Comparison of ENCODE assay signal across 8 cellular contexts in genomic region chr2:11784747-11785610, GRCh38. TPM values are rescaled to one million over a fixed set of nuclear protein-coding genes. Genes with fewer than 3 reads are reported as not detected.
A peak's percentile ranks its signal among the peaks of the same experiment; 100 is the strongest.
DNase-seq lines count a peak whose midpoint lies in the region; ATAC-seq and TF ChIP-seq lines count a peak whose summit lies in the region.

No MANE protein-coding gene starts in this region.

- H3K4me3 ChIP-seq in HFF-Myc (replicated peaks; ENCODE audit: low read depth, low read length), result no peak overlapping the region
- H3K4me3 ChIP-seq in WERI-Rb-1 (ENCODE audit: low read depth, low read length), result no peak overlapping the region
- peak overlapping the region in 2 of 3 donors; percentile 36 to 45 for H3K4me3 ChIP-seq in breast epithelium
- peak overlapping the region in 5 of 8 donors; percentile 18 to 62 (median 30) for H3K4me3 ChIP-seq in spleen

- no peak for TF ChIP-seq POLR2A in breast epithelium (IDR thresholded peaks at IDR 0.05)
- TF ChIP-seq POLR2A in spleen (IDR thresholded peaks at IDR 0.05), result no peak

- no peak for ATAC-seq in GM19023 (IDR thresholded peaks at IDR 0.05; ENCODE audit: unreplicated experiment)
- no peak for ATAC-seq in HG03565 (IDR thresholded peaks at IDR 0.05; ENCODE audit: unreplicated experiment)

- H3K4me1 ChIP-seq in breast epithelium (no peaks in the 10 kb centered on the region), spleen (peaks cover 0 to 10% (median 0%) of the 10 kb centered on the region in 6 donors)

- intact Hi-C loops in breast epithelium (cut with DNase I; ENCODE audit: low total_unique reads) (loop anchor here (10.0 kb wide), 1 partner anchor 90 kb away; no protein-coding TSS in a partner anchor), spleen (cut with DNase I; ENCODE audit: low total_unique reads) (no loop called here)

- DNase-seq in AG09319 (ENCODE audit: extremely low read depth, low read depth) (peak; percentile 23), HFF-Myc (ENCODE audit: extremely low read depth, low read depth) (no peak), WERI-Rb-1 (peak; percentile 59), breast epithelium (ENCODE audit: low spot score in 2 of 2) (no peak), iPS-NIHi11 (ENCODE audit: low spot score) (peak; percentile 93), spleen (peak; percentile 83)

- peaks cover 99% of the 10 kb centered on the region for H3K36me3 ChIP-seq in WERI-Rb-1
- H3K36me3 ChIP-seq in breast epithelium, result no peaks in the 10 kb centered on the region
- peaks cover 0 to 100% (median 82%) of the 10 kb centered on the region in 6 donors for H3K36me3 ChIP-seq in spleen

- H3K27me3 ChIP-seq in WERI-Rb-1 (ENCODE audit: insufficient read depth, low read depth, severe bottlenecking) (no peaks in the 10 kb centered on the region), breast epithelium (no peaks in the 10 kb centered on the region), spleen (replicated peaks in 1 of 7) (no peaks in the 10 kb centered on the region)

- peak; percentile 72 for TF ChIP-seq CTCF in AG09319 (IDR thresholded peaks at IDR 0.05; ENCODE audit: low read depth, low read length)
- peak; percentile 76 for TF ChIP-seq CTCF in HFF-Myc (IDR thresholded peaks at IDR 0.05; ENCODE audit: low read depth, low read length, missing control alignments)
- TF ChIP-seq CTCF in WERI-Rb-1 (IDR thresholded peaks at IDR 0.05; ENCODE audit: low read depth, low read length), result peak; percentile 99
- TF ChIP-seq CTCF in breast epithelium (IDR thresholded peaks at IDR 0.05), result peak; percentile 62 to 78 (median 70)
- TF ChIP-seq CTCF in spleen (IDR thresholded peaks at IDR 0.05 in 8 of 11, conservative IDR thresholded peaks at IDR 0.05 in 3 of 11), result peak; percentile 24 to 94 (median 81)

- H3K27ac ChIP-seq in WERI-Rb-1 (no peak overlapping the region; the same call in 1 of the 2 replicates), breast epithelium (no peak overlapping the region), spleen (no peak overlapping the region)

- H3K9me3 ChIP-seq in WERI-Rb-1 (ENCODE audit: severe bottlenecking), result no peaks in the 10 kb centered on the region
- H3K9me3 ChIP-seq in breast epithelium, result no peaks in the 10 kb centered on the region
- H3K9me3 ChIP-seq in spleen, result no peaks in the 10 kb centered on the region

- 52 to 77% (median 62%) methylated on average over 35 to 50 of the region's 50 CpGs for WGBS in spleen, 5 donors

RNA-seq across cellular contexts. Expression of gene LPIN1, which starts 38.5 kb away (rescaled TPM):
- total RNA-seq in breast epithelium, result 100 to 1,000 TPM in 1 of 3 donors, 10 to 100 TPM in 2; 78.6 to 106 (median 82.6) TPM
- 10 to 100 TPM; 27.3 to 55.7 (median 47.6) TPM for total RNA-seq in spleen
- 10 to 100 TPM; 12.3 to 16.1 (median 15.4) TPM for polyA plus RNA-seq in spleen

Comparison
In these comparisons a context has a peak if more than half of its experiments do, and no peak if none do; other contexts are left out.
1. DNase-seq: peak in AG09319 (single experiment), WERI-Rb-1 (single experiment), iPS-NIHi11 (single experiment) and spleen (single experiment); none in HFF-Myc (single experiment) and breast epithelium (0 of 2).
2. H3K4me3 ChIP-seq: peak in breast epithelium (2 of 3) and spleen (5 of 8); none in HFF-Myc (single experiment) and WERI-Rb-1 (single experiment).
3. Peak in every context shown above with its lines, with median percentiles within 50 percentile points of each other: CTCF ChIP-seq.